ENCODE assay signal across 8 cellular contexts in genomic region chr1:223519116-223519515, GRCh38.
"Had no signal": no experiment of that assay in that cellular context is flagged by ENCODE, and none has a peak within 500 bp of the region (broad histone marks: within the 10 kb centered on the region; RNA-seq: fewer than 3 reads in every experiment).

No MANE protein-coding gene starts in this region.

- H3K9me3 ChIP-seq: HAP-1 had no signal

- H3K4me3 ChIP-seq: GM23248, HAP-1 had no signal

- H2AFZ ChIP-seq: GM23248 had no signal

- H3K9ac ChIP-seq: GM23248 had no signal

- H3K36me3 Mint-ChIP-seq: IgD-negative memory B cell had no signal

- H3K36me3 ChIP-seq: HAP-1 had no signal

- ATAC-seq: HCT116, HepG2 had no signal

- H3K4me1 ChIP-seq: HAP-1 had no signal

- H3K27ac Mint-ChIP-seq: IgD-negative memory B cell had no signal

- H3K27ac ChIP-seq: GM23248 had no signal

- H3K4me1 Mint-ChIP-seq: IgD-negative memory B cell had no signal

- DNase-seq: GM23248, GOT3, H7, KBM-7 had no signal
